11 cellular contexts compared by ENCODE assay signal in the genomic region with DNA sequence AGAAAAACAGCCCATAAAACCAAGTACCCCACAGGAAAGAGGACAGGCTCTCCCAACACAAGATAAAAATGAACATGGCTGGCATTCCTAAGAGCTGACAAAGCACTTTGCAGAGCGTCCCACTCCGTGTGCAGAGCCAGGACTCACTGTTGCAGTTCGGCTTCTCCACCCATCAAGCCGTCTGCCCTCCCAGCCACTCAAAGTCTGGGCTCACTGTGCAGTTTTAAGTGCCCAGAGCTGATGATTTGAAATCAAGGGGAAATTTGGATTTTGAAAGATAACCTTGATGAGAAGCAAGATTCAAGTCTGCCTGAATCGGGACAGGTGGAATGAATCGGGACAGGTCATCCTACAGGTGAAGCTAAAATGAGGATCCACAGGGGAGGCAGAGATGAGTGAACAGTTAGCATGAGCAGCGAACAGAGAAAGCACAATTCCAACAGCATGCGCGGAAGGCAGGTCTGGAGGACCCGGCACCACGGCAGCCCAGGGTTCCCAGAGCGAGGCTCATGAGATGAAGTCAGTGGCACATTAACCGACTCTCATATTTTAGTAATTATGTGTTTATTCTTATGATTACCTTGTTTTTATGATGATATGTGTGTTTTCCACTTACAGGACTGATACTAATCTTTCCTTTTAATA. TPM values are rescaled to one million over a fixed set of nuclear protein-coding genes. Genes with fewer than 3 reads are reported as not detected.
A peak's percentile ranks its signal among the peaks of the same experiment; 100 is the strongest.
DNase-seq lines count a peak whose midpoint lies in the region; ATAC-seq, FAIRE-seq and TF ChIP-seq lines count a peak whose summit lies in the region.
"Had no signal": no experiment of that assay in that cellular context is flagged by ENCODE, and none has a peak within 500 bp of the region (broad histone marks: within the 10 kb centered on the region; RNA-seq: fewer than 3 reads in every experiment).

No MANE protein-coding gene starts in this region.

- no peak overlapping the region for H2BK15ac ChIP-seq in H9 (ENCODE audit: low read depth, low read length)

- H3K27me3 Mint-ChIP-seq in H9 (ENCODE audit: low read depth) (no peaks in the 10 kb centered on the region), astrocyte (ENCODE audit: low read depth, unreplicated experiment) (no peaks in the 10 kb centered on the region)

- H3K36me3 Mint-ChIP-seq in H9 (ENCODE audit: insufficient read depth in 1 of 3, low read depth in 3 of 3) (peaks cover 6 to 75% (median 39%) of the 10 kb centered on the region in 3 experiments; a peak in 6 of 7 replicates), astrocyte (ENCODE audit: low read depth, unreplicated experiment) (peaks cover 2% of the 10 kb centered on the region)

- H2BK12ac ChIP-seq in H9 (ENCODE audit: insufficient read length, low read depth, low read length) = no peak overlapping the region

- ATAC-seq in lower lobe of right lung (peak; percentile 36 to 72), HG03565 (IDR thresholded peaks at IDR 0.05; ENCODE audit: unreplicated experiment) (no peak)

- H3K27me3 ChIP-seq in ACC112 (ENCODE audit: insufficient read depth, low read length) = no peaks in the 10 kb centered on the region
- H3K27me3 ChIP-seq in H9 (ENCODE audit: insufficient read depth, low read length) = no peaks in the 10 kb centered on the region
- H3K27me3 ChIP-seq in astrocyte (ENCODE audit: insufficient read depth, low read length) = peaks cover 7% of the 10 kb centered on the region
- H3K27me3 ChIP-seq in lower lobe of right lung (ENCODE audit: low read depth) = no peaks in the 10 kb centered on the region

- H3K4me2 ChIP-seq in H9 (ENCODE audit: insufficient read depth, insufficient read length, low read length) = no peak overlapping the region
- H3K4me2 ChIP-seq in astrocyte (ENCODE audit: low read length) = peak overlapping the region; percentile 38

- no peaks in the 10 kb centered on the region for H3K79me1 ChIP-seq in H9 (ENCODE audit: insufficient read depth, low read depth, low read length, poor library complexity, severe bottlenecking)

- H3K79me2 ChIP-seq in ACC112 (ENCODE audit: control insufficient read depth, insufficient read depth, low read length, unreplicated experiment) (no peaks in the 10 kb centered on the region), H9 (ENCODE audit: insufficient read depth, low read length) (no peaks in the 10 kb centered on the region), astrocyte (ENCODE audit: insufficient read depth, low read length) (no peaks in the 10 kb centered on the region)

- H3K56ac ChIP-seq in H9 (ENCODE audit: insufficient read length, low read depth, low read length) = no peak overlapping the region

- H4K20me1 ChIP-seq in H9 (ENCODE audit: control insufficient read depth, insufficient read depth, insufficient read length) = no peaks in the 10 kb centered on the region
- no peaks in the 10 kb centered on the region for H4K20me1 ChIP-seq in astrocyte (ENCODE audit: insufficient read depth, low read length)

- no peaks in the 10 kb centered on the region for H3K9me3 Mint-ChIP-seq in H9
- no peaks in the 10 kb centered on the region for H3K9me3 Mint-ChIP-seq in astrocyte (ENCODE audit: unreplicated experiment)

- H3K4me1 Mint-ChIP-seq in H9 (peaks cover 0 to 3% of the 10 kb centered on the region in 2 experiments; a peak in 1 of 4 replicates), astrocyte (ENCODE audit: low read depth, unreplicated experiment) (peaks cover 22% of the 10 kb centered on the region)

- H3K23ac ChIP-seq in H9 (ENCODE audit: insufficient read length, low read depth, low read length) = no peak overlapping the region

- H3T11ph ChIP-seq in H9 (ENCODE audit: low read length) = no peak overlapping the region

- no peak overlapping the region for H3K18ac ChIP-seq in H9 (ENCODE audit: insufficient read length, low read depth, low read length)

- no peak overlapping the region for H3K4me3 Mint-ChIP-seq in H9
- no peak overlapping the region for H3K4me3 Mint-ChIP-seq in astrocyte (ENCODE audit: unreplicated experiment)

- H4K8ac ChIP-seq in H9 (replicated peaks; ENCODE audit: insufficient read length, low read depth, low read length) = no peak overlapping the region

- TF ChIP-seq CTCF in H9 (conservative IDR thresholded peaks at IDR 0.05) = no peak
- no peak for TF ChIP-seq CTCF in astrocyte (IDR thresholded peaks at IDR 0.05; ENCODE audit: insufficient read depth, low read depth, low read length)
- no peak for TF ChIP-seq CTCF in lower lobe of right lung (IDR thresholded peaks at IDR 0.05)

- H3K14ac ChIP-seq in H9 (ENCODE audit: insufficient read depth, low read length) = no peak overlapping the region

- H4K5ac ChIP-seq in H9 (ENCODE audit: insufficient read length, low read depth, low read length) = no peak overlapping the region

- peaks cover 4% of the 10 kb centered on the region; the same call in 1 of the 2 replicates for H3K36me3 ChIP-seq in ACC112 (ENCODE audit: insufficient read depth, low read length)
- no peaks in the 10 kb centered on the region for H3K36me3 ChIP-seq in astrocyte (ENCODE audit: insufficient read depth, low read length)
- peaks cover 68% of the 10 kb centered on the region for H3K36me3 ChIP-seq in lower lobe of right lung

- no peak overlapping the region for H2BK20ac ChIP-seq in H9 (ENCODE audit: low read depth, low read length, poor library complexity, severe bottlenecking)

- H3K27ac ChIP-seq in ACC112 (ENCODE audit: low read depth, low read length) (peak overlapping the region; percentile 32), H9 (ENCODE audit: insufficient read length, low read depth, low read length) (no peak overlapping the region), astrocyte (ENCODE audit: low read depth, low read length) (no peak overlapping the region), lower lobe of right lung (no peak overlapping the region)

- no peak for DNase-seq in H9
- peak; percentile 77 for DNase-seq in astrocyte (ENCODE audit: low read depth)
- peak; percentile 47 for DNase-seq in lower lobe of right lung
- no peak for DNase-seq in stimulated activated CD4-positive, alpha-beta T cell treated with anti-CD3 and anti-CD28 coated beads, Interleukin-2, amount 100 ng/mL, for 24 hours
- DNase-seq in NCI-H345 (lab: John Stamatoyannopoulos, UW) = no peak
- no peak for DNase-seq in ureter (ENCODE audit: low spot score)
- DNase-seq: DMS53 had no signal

- no peak overlapping the region for H3K9ac ChIP-seq in H9 (ENCODE audit: extremely low read depth, insufficient read length, low read length)
- H3K9ac ChIP-seq in astrocyte (ENCODE audit: low read length) = no peak overlapping the region

- no peaks in the 10 kb centered on the region for H3K23me2 ChIP-seq in H9 (ENCODE audit: insufficient read length, low read depth, low read length, poor library complexity, severe bottlenecking)

- no peak overlapping the region for H2BK5ac ChIP-seq in H9 (ENCODE audit: insufficient read length, low read length)

- intact Hi-C loops in lower lobe of right lung (cut with DNase I) = loop anchor here (5.0 to 10.0 kb wide), 2 partner anchors 107 to 379 kb away; no protein-coding TSS in a partner anchor

- WGBS in H9 (ENCODE audit: extremely low coverage, insufficient read length, low lambda C conversion rate) = no CpG with 5 or more reads among the region's 13 CpGs

- no peak overlapping the region for H2AK5ac ChIP-seq in H9 (ENCODE audit: insufficient read length, low read length)

- H3K9me3 ChIP-seq in H9 (ENCODE audit: control insufficient read depth, low read depth, low read length) (no peaks in the 10 kb centered on the region), astrocyte (ENCODE audit: insufficient read depth, low read depth, low read length) (no peaks in the 10 kb centered on the region), lower lobe of right lung (no peaks in the 10 kb centered on the region)

- H3K4me3 ChIP-seq in ACC112 (ENCODE audit: low read depth, low read length) (no peak overlapping the region), astrocyte (ENCODE audit: insufficient read depth, low read depth, low read length) (no peak overlapping the region), lower lobe of right lung (no peak overlapping the region)
- H3K4me3 ChIP-seq: lung had no signal

- H4K91ac ChIP-seq in H9 (ENCODE audit: insufficient read length, low read depth, low read length) = no peak overlapping the region

- peaks cover 17% of the 10 kb centered on the region for H3K4me1 ChIP-seq in ACC112 (ENCODE audit: control insufficient read depth, insufficient read depth, low read length, unreplicated experiment)
- no peaks in the 10 kb centered on the region for H3K4me1 ChIP-seq in H9 (ENCODE audit: insufficient read depth, low read length)
- H3K4me1 ChIP-seq in astrocyte (ENCODE audit: insufficient read depth, low read length) = peaks cover 9% of the 10 kb centered on the region
- peaks cover 9% of the 10 kb centered on the region for H3K4me1 ChIP-seq in lower lobe of right lung

- H2BK120ac ChIP-seq in H9 (ENCODE audit: low read depth, low read length, poor library complexity, severe bottlenecking) = no peak overlapping the region

- H3K27ac Mint-ChIP-seq in H9 (peak overlapping the region in 2 of 3 experiments; percentile 13 to 46; a peak in 3 of 7 replicates), astrocyte (ENCODE audit: unreplicated experiment) (peak overlapping the region; percentile 75)

- peak; percentile 39 for FAIRE-seq in astrocyte (lab: Jason Lieb, UNC)
- FAIRE-seq: colon had no signal

- H2AFZ ChIP-seq in ACC112 (ENCODE audit: low read length, unreplicated experiment) (peak overlapping the region; percentile 32), H9 (ENCODE audit: low read length) (no peak overlapping the region), astrocyte (ENCODE audit: low read depth, low read length) (no peak overlapping the region)

- no peak overlapping the region for H3K4ac ChIP-seq in H9 (ENCODE audit: low read depth, low read length)

RNA-seq across cellular contexts. Expression of a gene that starts 39.8 kb away (rescaled TPM):
- 0.07 and 0.33 TPM in 2 replicates for total RNA-seq in H9 (2021)
- 0.38 and 0.50 TPM in 2 replicates for total RNA-seq in astrocyte
- 3.4 TPM for total RNA-seq in lower lobe of right lung
- 3.0 TPM for total RNA-seq in ureter

Comparison
In these comparisons a context has a peak if more than half of its experiments do, and no peak if none do; other contexts are left out.
1. DNase-seq: peak in astrocyte (single experiment) and lower lobe of right lung (single experiment); none in H9 (single experiment), stimulated activated CD4-positive, alpha-beta T cell treated with anti-CD3 and anti-CD28 coated beads, Interleukin-2, amount 100 ng/mL, for 24 hours (0 of 2), NCI-H345 (single experiment) and ureter (single experiment).